ENCODE assay signal across 8 cellular contexts in genomic region chr3:152196782-152197181, GRCh38.
A peak's percentile ranks its signal among the peaks of the same experiment; 100 is the strongest.
DNase-seq lines count a peak whose midpoint lies in the region; ATAC-seq lines count a peak whose summit lies in the region.

No MANE protein-coding gene starts in this region.

- H3K79me2 ChIP-seq in GM23248 (ENCODE audit: insufficient read depth) = no peaks in the 10 kb centered on the region

- DNase-seq in GM23248 (no peak), NAMALWA (ENCODE audit: low spot score) (peak; percentile 90), left lobe of liver (ENCODE audit: low spot score) (no peak), NCI-H146 (lab: John Stamatoyannopoulos, UW) (no peak), SW 1271 (lab: John Stamatoyannopoulos, UW) (no peak), iPS-NIHi11 (ENCODE audit: low spot score) (no peak)
- DNase-seq in activated CD4-positive, alpha-beta T cell treated with anti-CD3 and anti-CD28 coated beads, Interleukin-2, amount 50 U/mL, for 48 hours = no peak

- in situ Hi-C loops in GM23248 (cut with MboI) = no loop called here

- H3K4me1 ChIP-seq in GM23248 (ENCODE audit: insufficient read depth) = peaks cover 15% of the 10 kb centered on the region

- no peak overlapping the region for H3K27ac ChIP-seq in GM23248

- no peaks in the 10 kb centered on the region for H4K20me1 ChIP-seq in GM23248 (ENCODE audit: insufficient read depth)

- peak overlapping the region; percentile 71 for H3K4me2 ChIP-seq in GM23248 (ENCODE audit: unreplicated experiment)

- H3K27me3 ChIP-seq in GM23248 (replicated peaks; ENCODE audit: insufficient read depth) = no peaks in the 10 kb centered on the region

- peak overlapping the region; percentile 47 for H3K4me3 ChIP-seq in GM23248

- H2AFZ ChIP-seq in GM23248 = peak overlapping the region; percentile 54

- peak; percentile 56 for ATAC-seq in GM18498 (IDR thresholded peaks at IDR 0.05; ENCODE audit: unreplicated experiment)
- peak; percentile 52 for ATAC-seq in left lobe of liver

- no peaks in the 10 kb centered on the region for H3K9me3 ChIP-seq in GM23248 (ENCODE audit: low read depth)

- H3K36me3 ChIP-seq in GM23248 (ENCODE audit: low read depth) = no peaks in the 10 kb centered on the region

- no peaks in the 10 kb centered on the region for H3K9me2 ChIP-seq in GM23248 (ENCODE audit: insufficient read depth)

- 9 to 13% methylated on average over 2 of the region's 2 CpGs for WGBS in GM23248 (ENCODE audit: low coverage in 1 of 2, low lambda C conversion rate in 2 of 2, missing lambda C conversion rate in 2 of 2), 2 experiments

- H3F3A ChIP-seq in GM23248 (ENCODE audit: insufficient read depth) = peaks cover 9% of the 10 kb centered on the region; the same call in 1 of the 2 replicates

- H3K9ac ChIP-seq in GM23248 = 0 out of 2 replicates have a peak overlapping the region, but pooled peaks have one; percentile 5
